9 cellular contexts compared by ENCODE assay signal in genomic region chr1:202615501-202616354, GRCh38.
DNase-seq lines count a peak whose midpoint lies in the region; ATAC-seq lines count a peak whose summit lies in the region.
"Had no signal": no experiment of that assay in that cellular context is flagged by ENCODE, and none has a peak within 500 bp of the region (broad histone marks: within the 10 kb centered on the region; RNA-seq: fewer than 3 reads in every experiment).

No MANE protein-coding gene starts in this region.

- no peaks in the 10 kb centered on the region for H3K36me3 Mint-ChIP-seq in stimulated activated effector memory CD8-positive, alpha-beta T cell treated with anti-CD3 and anti-CD28 coated beads, Interleukin-12 subunit alpha, Interleukin-12 subunit beta, amount 100 ng/mL, for 72 hours

- ATAC-seq in Right ventricle myocardium inferior (peak; percentile 74), HG03039 (IDR thresholded peaks at IDR 0.05; ENCODE audit: unreplicated experiment) (peak; percentile 53)
- ATAC-seq in stimulated activated effector memory CD8-positive, alpha-beta T cell treated with anti-CD3 and anti-CD28 coated beads, Interleukin-12 subunit alpha, Interleukin-12 subunit beta, amount 100 ng/mL, for 72 hours, result peak; percentile 35

- no peaks in the 10 kb centered on the region for H3K9me3 Mint-ChIP-seq in stimulated activated effector memory CD8-positive, alpha-beta T cell treated with anti-CD3 and anti-CD28 coated beads, Interleukin-12 subunit alpha, Interleukin-12 subunit beta, amount 100 ng/mL, for 72 hours

- DNase-seq in Right ventricle myocardium inferior (ENCODE audit: missing footprints) (no peak), cardiac septum (ENCODE audit: low spot score) (no peak), SIG-M5 treated with dmso at 0.1 percent for 504 hours (lab: John Stamatoyannopoulos, UW; ENCODE audit: unreplicated experiment) (peak; percentile 96), globus pallidus (ENCODE audit: low spot score) (peak; percentile 47), mucosa of gallbladder (ENCODE audit: low spot score) (no peak), NCI-H2227 treated with DMSO at 0.1 percent for 48 hours (lab: John Stamatoyannopoulos, UW) (no peak)
- DNase-seq in stimulated activated effector memory CD8-positive, alpha-beta T cell treated with anti-CD3 and anti-CD28 coated beads, Interleukin-12 subunit alpha, Interleukin-12 subunit beta, amount 100 ng/mL, for 72 hours (ENCODE audit: low spot score in 2 of 2), result no peak
- DNase-seq: DND-41 had no signal

- H3K4me1 Mint-ChIP-seq in stimulated activated effector memory CD8-positive, alpha-beta T cell treated with anti-CD3 and anti-CD28 coated beads, Interleukin-12 subunit alpha, Interleukin-12 subunit beta, amount 100 ng/mL, for 72 hours, result peaks cover 33% of the 10 kb centered on the region

- peak overlapping the region; percentile 21 for H3K4me3 Mint-ChIP-seq in stimulated activated effector memory CD8-positive, alpha-beta T cell treated with anti-CD3 and anti-CD28 coated beads, Interleukin-12 subunit alpha, Interleukin-12 subunit beta, amount 100 ng/mL, for 72 hours

- intact Hi-C loops in Right ventricle myocardium inferior (cut with DNase I) (no loop called here), cardiac septum (cut with DNase I) (loop anchor here (5.0 kb wide), 1 partner anchor 38 kb away; no protein-coding TSS in a partner anchor)

- H3K27ac Mint-ChIP-seq in stimulated activated effector memory CD8-positive, alpha-beta T cell treated with anti-CD3 and anti-CD28 coated beads, Interleukin-12 subunit alpha, Interleukin-12 subunit beta, amount 100 ng/mL, for 72 hours, result peak overlapping the region; percentile 39

Comparison
In these comparisons a context has a peak if more than half of its experiments do, and no peak if none do; other contexts are left out.
1. DNase-seq: peak in SIG-M5 treated with dmso at 0.1 percent for 504 hours (single experiment) and globus pallidus (single experiment); none in Right ventricle myocardium inferior (single experiment), cardiac septum (single experiment), stimulated activated effector memory CD8-positive, alpha-beta T cell treated with anti-CD3 and anti-CD28 coated beads, Interleukin-12 subunit alpha, Interleukin-12 subunit beta, amount 100 ng/mL, for 72 hours (0 of 2), mucosa of gallbladder (single experiment) and NCI-H2227 treated with DMSO at 0.1 percent for 48 hours (single experiment).
2. Peak in every context shown above with its lines, with median percentiles within 50 percentile points of each other: ATAC-seq.